In genomic region chr2:16002144-16002543, GRCh38 we compare ENCODE assay signal across 8 cellular contexts.
"Had no signal": no experiment of that assay in that cellular context is flagged by ENCODE, and none has a peak within 500 bp of the region (broad histone marks: within the 10 kb centered on the region; RNA-seq: fewer than 3 reads in every experiment).

No MANE protein-coding gene starts in this region.

- H3K4me3 ChIP-seq: GM12878 had no signal

- FAIRE-seq: G401.6, GM12878, GM12891, GM12892, GM18507, GM19239 had no signal

- DNase-seq: GDM1, GF-D8 had no signal
